17 cellular contexts compared by ENCODE assay signal in the genomic region with DNA sequence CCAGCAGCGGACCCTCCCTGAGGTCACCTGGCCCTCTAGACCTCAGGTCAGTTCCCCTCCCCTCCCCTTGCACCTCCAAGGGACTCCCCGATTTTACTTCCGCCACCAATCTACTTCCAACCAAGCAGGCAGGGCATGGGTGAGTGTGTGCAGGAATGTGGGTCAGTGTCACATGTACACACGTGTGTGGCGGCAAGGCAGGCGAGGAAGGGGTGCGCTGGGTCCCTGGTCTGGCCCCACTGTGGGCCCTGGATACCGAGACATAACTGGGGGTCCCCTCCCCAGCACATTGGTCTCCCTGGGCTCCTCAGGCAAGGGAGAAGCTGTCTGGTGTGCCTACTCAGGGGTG. TPM values are rescaled to one million over a fixed set of nuclear protein-coding genes. Genes with fewer than 3 reads are reported as not detected.
DNase-seq lines count a peak whose midpoint lies in the region; ATAC-seq and TF ChIP-seq lines count a peak whose summit lies in the region.
"Had no signal": no experiment of that assay in that cellular context is flagged by ENCODE, and none has a peak within 500 bp of the region (broad histone marks: within the 10 kb centered on the region; RNA-seq: fewer than 3 reads in every experiment).

No MANE protein-coding gene starts in this region.

- no peak overlapping the region for H3K27ac Mint-ChIP-seq in activated naive CD4-positive, alpha-beta T cell treated with anti-CD3 and anti-CD28 coated beads for 36 hours

- TF ChIP-seq EP300 in gastroesophageal sphincter (IDR thresholded peaks at IDR 0.05) (no peak), stomach (IDR thresholded peaks at IDR 0.05) (no peak)

- H3K4me1 ChIP-seq in right atrium auricular region: peaks cover 0 to 91% of the 10 kb centered on the region in 2 donors
- H3K4me1 ChIP-seq in gastroesophageal sphincter: peaks cover 14 to 93% (median 87%) of the 10 kb centered on the region in 3 donors
- peaks cover 41 to 92% (median 63%) of the 10 kb centered on the region in 4 donors for H3K4me1 ChIP-seq in stomach

- intact Hi-C loops in cardiac septum (cut with DNase I) (no loop called here), stomach (cut with DNase I; ENCODE audit: low total_unique reads) (no loop called here)
- intact Hi-C loops in activated naive CD4-positive, alpha-beta T cell treated with anti-CD3 and anti-CD28 coated beads for 36 hours (cut with micrococcal nuclease): no loop called here

- no peak for ATAC-seq in gastroesophageal sphincter
- no peak for ATAC-seq in activated CD4-positive, CD25-positive, alpha-beta regulatory T cell treated with anti-CD3 and anti-CD28 coated beads, Interleukin-2, amount 50 U/mL, for 24 hours
- ATAC-seq: Right ventricle myocardium inferior had no signal

- H3K9me3 ChIP-seq in right atrium auricular region (no peaks in the 10 kb centered on the region), gastroesophageal sphincter (no peaks in the 10 kb centered on the region), stomach (no peaks in the 10 kb centered on the region)

- DNase-seq in right atrium auricular region (ENCODE audit: low spot score) (no peak), cardiac septum (ENCODE audit: low spot score) (no peak), stomach (no peak), mucosa of gallbladder (ENCODE audit: low spot score) (no peak), HuH-7.5 (ENCODE audit: low spot score) (no peak)
- no peak for DNase-seq in activated naive CD4-positive, alpha-beta T cell treated with anti-CD3 and anti-CD28 coated beads for 36 hours
- DNase-seq: C1 segment of cervical spinal cord, DND-41, IMR-90, Karpas-422, NCI-H1105, NCI-H187, NCI-H226, NCI-H524 treated with DMSO at 0.1 percent for 48 hours had no signal

- H3K27me3 ChIP-seq in right atrium auricular region: no peaks in the 10 kb centered on the region
- H3K27me3 ChIP-seq in gastroesophageal sphincter: no peaks in the 10 kb centered on the region
- H3K27me3 ChIP-seq in stomach: peaks cover 0 to 3% (median 0%) of the 10 kb centered on the region in 3 donors

- TF ChIP-seq CTCF in right atrium auricular region (IDR thresholded peaks at IDR 0.05) (no peak), gastroesophageal sphincter (IDR thresholded peaks at IDR 0.05) (no peak), stomach (IDR thresholded peaks at IDR 0.05) (no peak)

- CTCF ChIA-PET in activated naive CD4-positive, alpha-beta T cell treated with anti-CD3 and anti-CD28 coated beads for 36 hours (lab: Charles Lee): no interaction called here

- H3K4me3 Mint-ChIP-seq in activated naive CD4-positive, alpha-beta T cell treated with anti-CD3 and anti-CD28 coated beads for 36 hours: no peak overlapping the region

- WGBS in gastroesophageal sphincter (ENCODE audit: low coverage in 1 of 2), 2 donors: 75% methylated on average over 2 of the region's 8 CpGs; no CpG with 5 or more reads in 1 of the 2 donors
- WGBS in stomach, 5 donors: 88 to 100% (median 90%) methylated on average over 1 to 8 of the region's 8 CpGs

- peak overlapping the region; percentile 75 to 82 for H3K27ac ChIP-seq in right atrium auricular region
- peak overlapping the region; percentile 86 to 98 (median 94) for H3K27ac ChIP-seq in gastroesophageal sphincter
- peak overlapping the region in 4 of 5 donors; percentile 68 to 94 (median 82) for H3K27ac ChIP-seq in stomach

- TF ChIP-seq POLR2A in gastroesophageal sphincter (IDR thresholded peaks at IDR 0.05) (no peak), stomach (IDR thresholded peaks at IDR 0.05) (no peak)

- H3K4me3 ChIP-seq in right atrium auricular region (no peak overlapping the region), gastroesophageal sphincter (peak overlapping the region in 1 of 2 donors; percentile 2), stomach (no peak overlapping the region)

- peaks cover 6% of the 10 kb centered on the region for H3K4me1 Mint-ChIP-seq in activated naive CD4-positive, alpha-beta T cell treated with anti-CD3 and anti-CD28 coated beads for 36 hours (ENCODE audit: low read depth)

- H3K36me3 ChIP-seq in right atrium auricular region (no peaks in the 10 kb centered on the region), gastroesophageal sphincter (no peaks in the 10 kb centered on the region), stomach (no peaks in the 10 kb centered on the region)

- H3K36me3 Mint-ChIP-seq in activated naive CD4-positive, alpha-beta T cell treated with anti-CD3 and anti-CD28 coated beads for 36 hours (ENCODE audit: low read depth): no peaks in the 10 kb centered on the region

- H3K9me3 Mint-ChIP-seq in activated naive CD4-positive, alpha-beta T cell treated with anti-CD3 and anti-CD28 coated beads for 36 hours: no peaks in the 10 kb centered on the region

- H3K27me3 Mint-ChIP-seq in activated naive CD4-positive, alpha-beta T cell treated with anti-CD3 and anti-CD28 coated beads for 36 hours (ENCODE audit: low read depth): peaks cover 6% of the 10 kb centered on the region

RNA-seq across cellular contexts. Expression of a gene that starts 14.3 kb away (rescaled TPM):
- total RNA-seq in right atrium auricular region (10 to 100 TPM; 32.6 to 55.6 TPM), cardiac septum (21.3 TPM), gastroesophageal sphincter (100 to 1,000 TPM in 3 of 4 donors, 10 to 100 TPM in 1; 98.7 to 396 (median 151) TPM), stomach (10 to 100 TPM; 15.1 to 44.6 (median 28.1) TPM), mucosa of gallbladder (20.5 TPM)
- polyA plus RNA-seq in stomach: 10 to 100 TPM in 1 of 3 donors, 1 to 10 TPM in 2; 1.8 to 15.5 (median 3.1) TPM
- not detected for total RNA-seq in activated naive CD4-positive, alpha-beta T cell treated with anti-CD3 and anti-CD28 coated beads for 36 hours

RNA-seq across cellular contexts. Expression of a gene that starts 50.7 kb away (rescaled TPM):
- total RNA-seq in right atrium auricular region (10 to 100 TPM; 10.3 to 20.5 TPM), cardiac septum (10.3 TPM), gastroesophageal sphincter (10 to 100 TPM; 32.8 to 51.5 (median 41.2) TPM), stomach (10 to 100 TPM; 12.5 to 36.8 (median 23.9) TPM), mucosa of gallbladder (51.3 TPM)
- polyA plus RNA-seq in stomach: 10 to 100 TPM; 11.0 to 15.6 (median 11.6) TPM
- total RNA-seq in activated naive CD4-positive, alpha-beta T cell treated with anti-CD3 and anti-CD28 coated beads for 36 hours: 1 to 10 TPM; 1.1 TPM

RNA-seq across cellular contexts. Expression of a gene that starts 58.3 kb away (rescaled TPM):
- total RNA-seq in right atrium auricular region (100 to 1,000 TPM in 1 of 2 donors, 10 to 100 TPM in 1; 71.2 to 119 TPM), cardiac septum (30.0 TPM), gastroesophageal sphincter (10 to 100 TPM; 72.8 to 94.9 (median 85.5) TPM), stomach (100 to 1,000 TPM in 2 of 5 donors, 10 to 100 TPM in 2, 1 to 10 TPM in 1; 3.5 to 137 (median 39.8) TPM), mucosa of gallbladder (66.3 TPM)
- 10 to 100 TPM; 67.4 to 98.7 (median 80.7) TPM for polyA plus RNA-seq in stomach
- 10 to 100 TPM; 46.1 to 46.8 TPM for total RNA-seq in activated naive CD4-positive, alpha-beta T cell treated with anti-CD3 and anti-CD28 coated beads for 36 hours

Comparison
In these comparisons a context has a peak if more than half of its experiments do, and no peak if none do; other contexts are left out.
1. RNA of a gene that starts 14.3 kb away (total RNA-seq): 98.7 to 396 TPM in gastroesophageal sphincter, 32.6 to 55.6 TPM in right atrium auricular region, 15.1 to 44.6 TPM in stomach, 21.3 TPM in cardiac septum (single experiment) and 20.5 TPM in mucosa of gallbladder (single experiment); not detected in activated naive CD4-positive, alpha-beta T cell treated with anti-CD3 and anti-CD28 coated beads for 36 hours; every median in the first group is over 10 times any median in the second.
2. Peak in every context shown above with its lines, with median percentiles within 50 percentile points of each other: H3K27ac ChIP-seq.